ENCODE assay signal across 8 cellular contexts in genomic region chr3:53845881-53846133, GRCh38. TPM values are rescaled to one million over a fixed set of nuclear protein-coding genes. Genes with fewer than 3 reads are reported as not detected.
DNase-seq lines count a peak whose midpoint lies in the region; ATAC-seq and TF ChIP-seq lines count a peak whose summit lies in the region.

No MANE protein-coding gene starts in this region.

- no peaks in the 10 kb centered on the region for H3K9me2 ChIP-seq in hepatocyte (replicated peaks; ENCODE audit: insufficient read depth)

- H3K4me2 ChIP-seq in hepatocyte = peak overlapping the region; percentile 92

- whole genome bisulfite sequencing in hepatocyte (ENCODE audit: low lambda C conversion rate, missing lambda C conversion rate) = 3% methylated on average over 22 of the region's 34 CpGs

- H3K9me3 Mint-ChIP-seq in activated B cell treated with CpG ODN at 0.5 μM for 24 hours = no peaks in the 10 kb centered on the region

- POLR2A ChIA-PET in activated B cell treated with CpG ODN at 0.5 μM for 24 hours (lab: Charles Lee) = no interaction called here

- H3K4me3 Mint-ChIP-seq in activated B cell treated with CpG ODN at 0.5 μM for 24 hours = peak overlapping the region; percentile 74

- peak overlapping the region; percentile 67 for H2AFZ ChIP-seq in hepatocyte

- H3K27me3 Mint-ChIP-seq in activated B cell treated with CpG ODN at 0.5 μM for 24 hours = peaks cover 29% of the 10 kb centered on the region

- peak; percentile 3 for ATAC-seq in GM19467 (IDR thresholded peaks at IDR 0.05; ENCODE audit: unreplicated experiment)
- no peak for ATAC-seq in activated B cell treated with CpG ODN at 0.5 μM for 24 hours (ENCODE audit: low read depth)
- ATAC-seq in GM21737 (IDR thresholded peaks at IDR 0.05; ENCODE audit: unreplicated experiment) = no peak

- peaks cover 42% of the 10 kb centered on the region for H3K4me1 ChIP-seq in hepatocyte (ENCODE audit: insufficient read depth)

- intact Hi-C loops in activated B cell treated with CpG ODN at 0.5 μM for 24 hours (cut with micrococcal nuclease) = no loop called here

- no peaks in the 10 kb centered on the region for H4K20me1 ChIP-seq in hepatocyte (ENCODE audit: insufficient read depth, poor library complexity, severe bottlenecking)

- H3K4me1 Mint-ChIP-seq in activated B cell treated with CpG ODN at 0.5 μM for 24 hours = peaks cover 34% of the 10 kb centered on the region

- H3K36me3 ChIP-seq in hepatocyte (replicated peaks; ENCODE audit: insufficient read depth, low read depth) = no peaks in the 10 kb centered on the region

- H3K79me2 ChIP-seq in hepatocyte = peaks cover 13% of the 10 kb centered on the region

- CTCF ChIA-PET in activated B cell treated with CpG ODN at 0.5 μM for 24 hours (lab: Charles Lee) = no interaction called here

- H3K36me3 Mint-ChIP-seq in activated B cell treated with CpG ODN at 0.5 μM for 24 hours (ENCODE audit: low read depth) = no peaks in the 10 kb centered on the region

- H3K27ac Mint-ChIP-seq in activated B cell treated with CpG ODN at 0.5 μM for 24 hours = no peak overlapping the region

- TF ChIP-seq CTCF in activated B cell treated with CpG ODN at 0.5 μM for 24 hours (IDR thresholded peaks at IDR 0.05) (no peak), hepatocyte (IDR thresholded peaks at IDR 0.05; ENCODE audit: poor library complexity) (no peak)

- H3K27ac ChIP-seq in hepatocyte = peak overlapping the region; percentile 96
- peak overlapping the region in 10 of 21 experiments; percentile 9 to 78 (median 62) for H3K27ac ChIP-seq in skin epidermis

- H3K27me3 ChIP-seq in hepatocyte = no peaks in the 10 kb centered on the region

- DNase-seq in activated B cell treated with CpG ODN at 0.5 μM for 24 hours (no peak), hepatocyte (ENCODE audit: low spot score) (no peak), SHP77 treated with DMSO at 0.1 percent for 48 hours (lab: John Stamatoyannopoulos, UW) (no peak), NAMALWA (ENCODE audit: low spot score) (no peak), OCI-M1 (lab: John Stamatoyannopoulos, UW) (no peak)

- no peaks in the 10 kb centered on the region for H3K9me3 ChIP-seq in hepatocyte (ENCODE audit: low read depth)

- H3K4me3 ChIP-seq in hepatocyte = peak overlapping the region; percentile 45
- H3K4me3 ChIP-seq in skin epidermis = peak overlapping the region; percentile 34 to 79 (median 50)

RNA-seq across cellular contexts. Expression of gene CHDH, which starts 0.4 kb away (rescaled TPM):
- total RNA-seq in activated B cell treated with CpG ODN at 0.5 μM for 24 hours (3.4 and 6.0 TPM in 2 replicates), hepatocyte (30.1 and 62.6 TPM in 2 replicates)
- polyA plus RNA-seq in hepatocyte = 29.1 and 31.1 TPM in 2 replicates

RNA-seq across cellular contexts. Expression of gene IL17RB, which starts 0.6 kb away (rescaled TPM):
- total RNA-seq in activated B cell treated with CpG ODN at 0.5 μM for 24 hours = 3.0 and 3.8 TPM in 2 replicates
- 17.4 and 19.5 TPM in 2 replicates for total RNA-seq in hepatocyte
- 12.8 and 14.1 TPM in 2 replicates for polyA plus RNA-seq in hepatocyte

RNA-seq across cellular contexts. Expression of gene ACTR8, which starts 36.1 kb away (rescaled TPM):
- total RNA-seq in activated B cell treated with CpG ODN at 0.5 μM for 24 hours (42.0 and 42.7 TPM in 2 replicates), hepatocyte (27.2 and 29.1 TPM in 2 replicates)
- 17.2 and 19.6 TPM in 2 replicates for polyA plus RNA-seq in hepatocyte

RNA-seq across cellular contexts. Expression of gene SELENOK, which starts 45.9 kb away (rescaled TPM):
- total RNA-seq in activated B cell treated with CpG ODN at 0.5 μM for 24 hours = 29.8 and 43.3 TPM in 2 replicates
- total RNA-seq in hepatocyte = 59.7 and 62.2 TPM in 2 replicates
- 155 and 163 TPM in 2 replicates for polyA plus RNA-seq in hepatocyte
